ENCODE assay signal across 8 cellular contexts in genomic region chr2:71801969-71802368, GRCh38.
DNase-seq lines count a peak whose midpoint lies in the region; ATAC-seq, FAIRE-seq and TF ChIP-seq lines count a peak whose summit lies in the region.

No MANE protein-coding gene starts in this region.

- intact Hi-C loops in testis (cut with DNase I; ENCODE audit: low total_unique reads), result loop anchor here (5.0 to 10.0 kb wide), 2 partner anchors 247 to 345 kb away; partner anchors contain the start of gene CYP26B1

- no peaks in the 10 kb centered on the region for H4K20me1 ChIP-seq in astrocyte (ENCODE audit: insufficient read depth, low read length)

- no peak overlapping the region for H3K4me2 ChIP-seq in astrocyte (ENCODE audit: low read length)

- WGBS in iPS DF 6.9 (ENCODE audit: insufficient coverage, insufficient read length), result no CpG with 5 or more reads among the region's 8 CpGs
- WGBS in testis, 2 donors, result 40 to 41% methylated on average over 6 to 8 of the region's 8 CpGs

- H3K27ac ChIP-seq in C4-2B (no peak overlapping the region), astrocyte (ENCODE audit: low read depth, low read length) (no peak overlapping the region), iPS DF 6.9 (ENCODE audit: low read length) (no peak overlapping the region), testis (no peak overlapping the region)

- H3K4me1 Mint-ChIP-seq in astrocyte (ENCODE audit: low read depth, unreplicated experiment), result no peaks in the 10 kb centered on the region

- no peak overlapping the region for H3K4me3 Mint-ChIP-seq in astrocyte (ENCODE audit: unreplicated experiment)

- no peak for TF ChIP-seq POLR2A in testis (IDR thresholded peaks at IDR 0.05)

- no peak overlapping the region for H3K4me3 ChIP-seq in astrocyte (ENCODE audit: insufficient read depth, low read depth, low read length)
- no peak overlapping the region for H3K4me3 ChIP-seq in iPS DF 6.9 (ENCODE audit: low read length)
- H3K4me3 ChIP-seq in testis, result no peak overlapping the region

- peaks cover 57% of the 10 kb centered on the region for H3K27me3 Mint-ChIP-seq in astrocyte (ENCODE audit: low read depth, unreplicated experiment)

- FAIRE-seq in HTR-8/SVneo (lab: Jason Lieb, UNC), result peak; percentile 54
- FAIRE-seq in astrocyte (lab: Jason Lieb, UNC), result no peak

- no peak overlapping the region for H2AFZ ChIP-seq in astrocyte (ENCODE audit: low read depth, low read length)

- H3K9me3 ChIP-seq in astrocyte (ENCODE audit: insufficient read depth, low read depth, low read length) (no peaks in the 10 kb centered on the region), iPS DF 6.9 (ENCODE audit: control insufficient read depth, insufficient read depth, low read length) (no peaks in the 10 kb centered on the region), testis (no peaks in the 10 kb centered on the region)

- no peak for ATAC-seq in HG03565 (IDR thresholded peaks at IDR 0.05; ENCODE audit: unreplicated experiment)

- DNase-seq in HTR-8/SVneo (ENCODE audit: insufficient read length, low spot score) (peak; percentile 75), astrocyte (ENCODE audit: low read depth) (peak; percentile 20), iPS DF 6.9 (ENCODE audit: low read depth, low spot score) (peak; percentile 57), testis (peak; percentile 89), NCI-H2227 (lab: John Stamatoyannopoulos, UW; ENCODE audit: unreplicated experiment) (no peak), NOMO-1 (lab: John Stamatoyannopoulos, UW; ENCODE audit: unreplicated experiment in 2 of 2) (no peak)

- no peak overlapping the region for H3K27ac Mint-ChIP-seq in astrocyte (ENCODE audit: unreplicated experiment)

- no peaks in the 10 kb centered on the region for H3K79me2 ChIP-seq in astrocyte (ENCODE audit: insufficient read depth, low read length)

- H3K9ac ChIP-seq in astrocyte (ENCODE audit: low read length), result no peak overlapping the region

- peaks cover 19% of the 10 kb centered on the region for H3K27me3 ChIP-seq in astrocyte (ENCODE audit: insufficient read depth, low read length)
- H3K27me3 ChIP-seq in iPS DF 6.9 (ENCODE audit: control insufficient read depth, insufficient read depth, low read length), result no peaks in the 10 kb centered on the region
- H3K27me3 ChIP-seq in testis, result no peaks in the 10 kb centered on the region

- no peaks in the 10 kb centered on the region for H3K9me3 Mint-ChIP-seq in astrocyte (ENCODE audit: unreplicated experiment)

- no peaks in the 10 kb centered on the region for H3K36me3 ChIP-seq in astrocyte (ENCODE audit: insufficient read depth, low read length)
- H3K36me3 ChIP-seq in iPS DF 6.9 (ENCODE audit: control insufficient read depth, insufficient read depth, low read length), result no peaks in the 10 kb centered on the region
- no peaks in the 10 kb centered on the region for H3K36me3 ChIP-seq in testis (ENCODE audit: low read depth, missing control alignments)

- H3K36me3 Mint-ChIP-seq in astrocyte (ENCODE audit: low read depth, unreplicated experiment), result no peaks in the 10 kb centered on the region

- TF ChIP-seq CTCF in C4-2B (conservative IDR thresholded peaks at IDR 0.05), result peak; percentile 33
- peak; percentile 36 for TF ChIP-seq CTCF in astrocyte (IDR thresholded peaks at IDR 0.05; ENCODE audit: insufficient read depth, low read depth, low read length)
- TF ChIP-seq CTCF in testis (IDR thresholded peaks at IDR 0.05), result peak; percentile 51 to 76 (median 73)

- H3K4me1 ChIP-seq in astrocyte (ENCODE audit: insufficient read depth, low read length), result no peaks in the 10 kb centered on the region
- H3K4me1 ChIP-seq in iPS DF 6.9 (ENCODE audit: control insufficient read depth, insufficient read depth, low read length), result no peaks in the 10 kb centered on the region
- peaks cover 13% of the 10 kb centered on the region for H3K4me1 ChIP-seq in testis

Comparison
In these comparisons a context has a peak if more than half of its experiments do, and no peak if none do; other contexts are left out.
1. DNase-seq: peak in HTR-8/SVneo (single experiment), astrocyte (single experiment), iPS DF 6.9 (single experiment) and testis (single experiment); none in NCI-H2227 (single experiment) and NOMO-1 (0 of 2).
2. Peak in every context shown above with its lines, with median percentiles within 50 percentile points of each other: CTCF ChIP-seq.